In genomic region chr1:24202987-24203386, GRCh38 we compare ENCODE assay signal across 1 cellular context.
TF ChIP-seq lines count a peak whose summit lies in the region.

No MANE protein-coding gene starts in this region.

TF ChIP-seq in HCT116, 20 proteins besides CTCF, POLR2A, EP300 and RAD21 (continued from another document):
- TF ChIP-seq ZBTB33 (IDR thresholded peaks at IDR 0.05; ENCODE audit: extremely low read depth, insufficient replicate concordance, low read length) (no peak), ZNF274 (IDR thresholded peaks at IDR 0.05; ENCODE audit: low read depth, low read length) (no peak), TCF7L2 (IDR thresholded peaks at IDR 0.05; ENCODE audit: borderline replicate concordance, extremely low read depth, insufficient read depth, insufficient read length) (no peak), EZH2 (IDR thresholded peaks at IDR 0.05) (no peak), POLR2AphosphoS5 (IDR thresholded peaks at IDR 0.05; ENCODE audit: low read depth, low read length) (no peak)
- TF ChIP-seq, protein P1, sequence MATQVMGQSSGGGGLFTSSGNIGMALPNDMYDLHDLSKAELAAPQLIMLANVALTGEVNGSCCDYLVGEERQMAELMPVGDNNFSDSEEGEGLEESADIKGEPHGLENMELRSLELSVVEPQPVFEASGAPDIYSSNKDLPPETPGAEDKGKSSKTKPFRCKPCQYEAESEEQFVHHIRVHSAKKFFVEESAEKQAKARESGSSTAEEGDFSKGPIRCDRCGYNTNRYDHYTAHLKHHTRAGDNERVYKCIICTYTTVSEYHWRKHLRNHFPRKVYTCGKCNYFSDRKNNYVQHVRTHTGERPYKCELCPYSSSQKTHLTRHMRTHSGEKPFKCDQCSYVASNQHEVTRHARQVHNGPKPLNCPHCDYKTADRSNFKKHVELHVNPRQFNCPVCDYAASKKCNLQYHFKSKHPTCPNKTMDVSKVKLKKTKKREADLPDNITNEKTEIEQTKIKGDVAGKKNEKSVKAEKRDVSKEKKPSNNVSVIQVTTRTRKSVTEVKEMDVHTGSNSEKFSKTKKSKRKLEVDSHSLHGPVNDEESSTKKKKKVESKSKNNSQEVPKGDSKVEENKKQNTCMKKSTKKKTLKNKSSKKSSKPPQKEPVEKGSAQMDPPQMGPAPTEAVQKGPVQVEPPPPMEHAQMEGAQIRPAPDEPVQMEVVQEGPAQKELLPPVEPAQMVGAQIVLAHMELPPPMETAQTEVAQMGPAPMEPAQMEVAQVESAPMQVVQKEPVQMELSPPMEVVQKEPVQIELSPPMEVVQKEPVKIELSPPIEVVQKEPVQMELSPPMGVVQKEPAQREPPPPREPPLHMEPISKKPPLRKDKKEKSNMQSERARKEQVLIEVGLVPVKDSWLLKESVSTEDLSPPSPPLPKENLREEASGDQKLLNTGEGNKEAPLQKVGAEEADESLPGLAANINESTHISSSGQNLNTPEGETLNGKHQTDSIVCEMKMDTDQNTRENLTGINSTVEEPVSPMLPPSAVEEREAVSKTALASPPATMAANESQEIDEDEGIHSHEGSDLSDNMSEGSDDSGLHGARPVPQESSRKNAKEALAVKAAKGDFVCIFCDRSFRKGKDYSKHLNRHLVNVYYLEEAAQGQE (IDR thresholded peaks at IDR 0.05; ENCODE audit: low read depth) = no peak
- TF ChIP-seq, protein P2, sequence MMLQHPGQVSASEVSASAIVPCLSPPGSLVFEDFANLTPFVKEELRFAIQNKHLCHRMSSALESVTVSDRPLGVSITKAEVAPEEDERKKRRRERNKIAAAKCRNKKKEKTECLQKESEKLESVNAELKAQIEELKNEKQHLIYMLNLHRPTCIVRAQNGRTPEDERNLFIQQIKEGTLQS (IDR thresholded peaks at IDR 0.05) = no peak
TF ChIP-seq in HCT116: peak in this region for 0.
